1 cellular context compared by ENCODE assay signal in genomic region chr6:106885659-106886058, GRCh38.
TF ChIP-seq lines count a peak whose summit lies in the region.

No MANE protein-coding gene starts in this region.

TF ChIP-seq in H1, 55 proteins besides CTCF, POLR2A, EP300 and RAD21 (continued from another document):
- TF ChIP-seq BCL11A (IDR thresholded peaks at IDR 0.05; ENCODE audit: low read depth in 2 of 2, low read length in 2 of 2) (no peak), ZNF274 (IDR thresholded peaks at IDR 0.05; ENCODE audit: borderline replicate concordance, extremely low read depth, low read length) (no peak), CHD7 (IDR thresholded peaks at IDR 0.05; ENCODE audit: insufficient replicate concordance, low read length) (no peak), YY1 (IDR thresholded peaks at IDR 0.05; ENCODE audit: low read depth, low read length) (no peak), GABPA (IDR thresholded peaks at IDR 0.05; ENCODE audit: borderline replicate concordance, insufficient read depth, low read length) (no peak), CHD2 (IDR thresholded peaks at IDR 0.05; ENCODE audit: low read length) (no peak), NRF1 (IDR thresholded peaks at IDR 0.05; ENCODE audit: low read depth, low read length) (no peak), JUND (IDR thresholded peaks at IDR 0.05; ENCODE audit: low read length) (no peak), RNF2 (IDR thresholded peaks at IDR 0.05; ENCODE audit: borderline replicate concordance, low read depth, low read length, missing control alignments, poor library complexity, severe bottlenecking) (no peak), RBBP5 (IDR thresholded peaks at IDR 0.05; ENCODE audit: borderline replicate concordance, low read depth, low read length) (no peak), CTBP2 (IDR thresholded peaks at IDR 0.05; ENCODE audit: borderline replicate concordance, insufficient read depth, insufficient read length, low read length) (no peak), SUZ12 (IDR thresholded peaks at IDR 0.05; ENCODE audit: low read length) (no peak), HDAC6 (IDR thresholded peaks at IDR 0.05; ENCODE audit: low read depth, low read length) (no peak), ATF3 (IDR thresholded peaks at IDR 0.05; ENCODE audit: insufficient read depth, low read depth, low read length) (no peak), PHF8 (conservative IDR thresholded peaks at IDR 0.05; ENCODE audit: low read depth, low read length) (no peak)
